Comparison of ENCODE assay signal across 23 cellular contexts in the genomic region with DNA sequence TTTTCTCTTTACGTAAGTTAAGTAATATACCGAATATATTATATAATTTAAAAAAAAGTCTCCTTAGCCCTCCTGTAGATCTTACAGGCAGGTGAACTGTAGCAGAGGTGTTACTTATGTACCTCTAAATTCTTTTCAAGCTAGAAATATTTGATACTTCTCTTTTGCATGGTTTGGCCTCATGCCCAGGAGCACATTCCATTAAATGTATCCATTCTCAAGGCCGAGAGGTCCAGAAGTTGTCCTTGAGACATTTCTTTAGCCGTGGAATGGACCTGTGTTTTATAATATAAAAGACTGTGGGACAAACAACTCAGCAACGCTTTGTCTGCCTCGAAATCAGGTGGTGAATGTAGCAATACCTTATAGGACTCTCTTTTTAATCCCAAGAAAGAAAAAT.
DNase-seq lines count a peak whose midpoint lies in the region; ATAC-seq and TF ChIP-seq lines count a peak whose summit lies in the region.
"Had no signal": no experiment of that assay in that cellular context is flagged by ENCODE, and none has a peak within 500 bp of the region (broad histone marks: within the 10 kb centered on the region; RNA-seq: fewer than 3 reads in every experiment).

No MANE protein-coding gene starts in this region.

- no peak for TF ChIP-seq EP300 in SK-N-SH (IDR thresholded peaks at IDR 0.05; ENCODE audit: borderline replicate concordance in 1 of 2, low read depth in 1 of 2, low read length in 1 of 2)

- H3K4me1 ChIP-seq in SK-N-SH (ENCODE audit: control insufficient read depth in 1 of 2, insufficient read depth in 2 of 2, low read depth in 1 of 2, low read length in 1 of 2) = peaks cover 0 to 11% of the 10 kb centered on the region in 2 experiments; a peak in 1 of 4 replicates
- H3K4me1 ChIP-seq in lung (ENCODE audit: control insufficient read depth in 2 of 2, insufficient read depth in 2 of 2, low read length in 2 of 2) = peaks cover 0 to 3% of the 10 kb centered on the region in 2 donors

- H3K79me2 ChIP-seq in SK-N-SH (ENCODE audit: insufficient read depth) = peaks cover 100% of the 10 kb centered on the region

- no peaks in the 10 kb centered on the region for H3K9me2 ChIP-seq in SK-N-SH

- H3K4me2 ChIP-seq in SK-N-SH = no peak overlapping the region
- H3K4me2 ChIP-seq: BLaER1, KMS-11 had no signal

- H3K27me3 ChIP-seq in SK-N-SH (ENCODE audit: insufficient read depth) (no peaks in the 10 kb centered on the region), lung (ENCODE audit: control insufficient read depth, insufficient read depth) (no peaks in the 10 kb centered on the region)
- H3K27me3 ChIP-seq: BLaER1 had no signal

- H3K27ac ChIP-seq in SK-N-SH (ENCODE audit: low read depth in 2 of 2, low read length in 1 of 2) (no peak overlapping the region), lung (ENCODE audit: low read depth in 1 of 2, low read length in 1 of 2) (no peak overlapping the region)
- H3K27ac ChIP-seq: 22Rv1, BLaER1, KMS-11 had no signal

- TF ChIP-seq CTCF in SK-N-SH (IDR thresholded peaks at IDR 0.05) = no peak
- TF ChIP-seq CTCF in choroid plexus epithelial cell (conservative IDR thresholded peaks at IDR 0.05; ENCODE audit: low read depth, low read length) = no peak
- no peak for TF ChIP-seq CTCF in lung (IDR thresholded peaks at IDR 0.05; ENCODE audit: control extremely low read depth, extremely low read depth)

- POLR2A ChIA-PET in SK-N-SH (lab: Yijun Ruan, JAX) = no interaction called here

- CTCF ChIA-PET in SK-N-SH (lab: Yijun Ruan, JAX) = interaction anchor here (1.0 to 1.8 kb wide), 3 partner anchors 10 to 254 kb away, joined by 3 to 6 read pairs (median 4); a partner anchor contains a TSS

- ATAC-seq in SK-N-SH treated with all-trans-retinoic acid at 6 μM for 48 hours (no peak; the same call in 2 of the 3 replicates), lung (ENCODE audit: insufficient read depth, low FRiP score) (no peak), GM18867 (IDR thresholded peaks at IDR 0.05; ENCODE audit: unreplicated experiment) (no peak)
- ATAC-seq: HCT116, Panc1 had no signal

- 89% methylated on average over 6 of the region's 6 CpGs for WGBS in SK-N-SH (ENCODE audit: low lambda C conversion rate)
- 75 to 88% methylated on average over 6 of the region's 6 CpGs for WGBS in lung, 2 donors

- no peak overlapping the region for H2AFZ ChIP-seq in SK-N-SH (ENCODE audit: low read depth)

- DNase-seq in SK-N-SH (no peak), choroid plexus epithelial cell (ENCODE audit: low read depth) (peak; percentile 71), lung (ENCODE audit: low spot score) (peak; percentile 36), COLO668 (lab: John Stamatoyannopoulos, UW; ENCODE audit: unreplicated experiment) (no peak), NK-92 (lab: John Stamatoyannopoulos, UW; ENCODE audit: unreplicated experiment) (no peak)
- DNase-seq in stimulated activated CD4-positive, alpha-beta T cell treated with anti-CD3 and anti-CD28 coated beads, Interleukin-4, amount 100 ng/mL, for 24 hours = no peak
- DNase-seq: ACHN; CD4-positive, alpha-beta T cell; DND-41; MV-4-11; NCI-H1105 treated with DMSO at 0.1 percent for 48 hours; NCI-H1694 treated with DMSO at 0.1 percent for 48 hours; NCI-H2107; NCI-H510A; NCI-H774; SIG-M5 had no signal

- H3K36me3 ChIP-seq in SK-N-SH (replicated peaks in 1 of 2; ENCODE audit: control insufficient read depth in 1 of 2, insufficient read depth in 2 of 2, low read length in 1 of 2) (peaks cover 54% of the 10 kb centered on the region in 2 experiments), lung (ENCODE audit: control insufficient read depth in 2 of 2, insufficient read depth in 2 of 2, low read length in 2 of 2) (peaks cover 0 to 11% of the 10 kb centered on the region in 2 donors)

- peaks cover 60% of the 10 kb centered on the region for H4K20me1 ChIP-seq in SK-N-SH (ENCODE audit: insufficient read depth)

- no peak overlapping the region for H3K4me3 ChIP-seq in SK-N-SH (ENCODE audit: low read depth in 2 of 2, low read length in 1 of 2)
- no peak overlapping the region for H3K4me3 ChIP-seq in choroid plexus epithelial cell (ENCODE audit: low read depth, low read length)
- no peak overlapping the region for H3K4me3 ChIP-seq in lung
- H3K4me3 ChIP-seq: BLaER1 had no signal

- TF ChIP-seq RAD21 in SK-N-SH (IDR thresholded peaks at IDR 0.05; ENCODE audit: low read length) = no peak

- H3F3A ChIP-seq in SK-N-SH (replicated peaks; ENCODE audit: insufficient read depth) = peaks cover 25% of the 10 kb centered on the region

- H3K9me3 ChIP-seq in SK-N-SH = no peaks in the 10 kb centered on the region
- H3K9me3 ChIP-seq in lung (ENCODE audit: control insufficient read depth in 2 of 2, insufficient read depth in 1 of 2, low read length in 1 of 2) = no peaks in the 10 kb centered on the region
- H3K9me3 ChIP-seq: BLaER1 had no signal

- H3K9ac ChIP-seq in SK-N-SH = no peak overlapping the region
- H3K9ac ChIP-seq: BLaER1, KMS-11 had no signal

TF ChIP-seq in SK-N-SH, 30 proteins besides CTCF, POLR2A, EP300 and RAD21:
- peak; percentile 21; the same call in 1 of the 2 replicates for TF ChIP-seq NFIC (IDR thresholded peaks at IDR 0.05; ENCODE audit: borderline replicate concordance)
- TF ChIP-seq FOSL2 (IDR thresholded peaks at IDR 0.05; ENCODE audit: borderline replicate concordance, low read depth) = no peak
- TF ChIP-seq, protein P1, sequence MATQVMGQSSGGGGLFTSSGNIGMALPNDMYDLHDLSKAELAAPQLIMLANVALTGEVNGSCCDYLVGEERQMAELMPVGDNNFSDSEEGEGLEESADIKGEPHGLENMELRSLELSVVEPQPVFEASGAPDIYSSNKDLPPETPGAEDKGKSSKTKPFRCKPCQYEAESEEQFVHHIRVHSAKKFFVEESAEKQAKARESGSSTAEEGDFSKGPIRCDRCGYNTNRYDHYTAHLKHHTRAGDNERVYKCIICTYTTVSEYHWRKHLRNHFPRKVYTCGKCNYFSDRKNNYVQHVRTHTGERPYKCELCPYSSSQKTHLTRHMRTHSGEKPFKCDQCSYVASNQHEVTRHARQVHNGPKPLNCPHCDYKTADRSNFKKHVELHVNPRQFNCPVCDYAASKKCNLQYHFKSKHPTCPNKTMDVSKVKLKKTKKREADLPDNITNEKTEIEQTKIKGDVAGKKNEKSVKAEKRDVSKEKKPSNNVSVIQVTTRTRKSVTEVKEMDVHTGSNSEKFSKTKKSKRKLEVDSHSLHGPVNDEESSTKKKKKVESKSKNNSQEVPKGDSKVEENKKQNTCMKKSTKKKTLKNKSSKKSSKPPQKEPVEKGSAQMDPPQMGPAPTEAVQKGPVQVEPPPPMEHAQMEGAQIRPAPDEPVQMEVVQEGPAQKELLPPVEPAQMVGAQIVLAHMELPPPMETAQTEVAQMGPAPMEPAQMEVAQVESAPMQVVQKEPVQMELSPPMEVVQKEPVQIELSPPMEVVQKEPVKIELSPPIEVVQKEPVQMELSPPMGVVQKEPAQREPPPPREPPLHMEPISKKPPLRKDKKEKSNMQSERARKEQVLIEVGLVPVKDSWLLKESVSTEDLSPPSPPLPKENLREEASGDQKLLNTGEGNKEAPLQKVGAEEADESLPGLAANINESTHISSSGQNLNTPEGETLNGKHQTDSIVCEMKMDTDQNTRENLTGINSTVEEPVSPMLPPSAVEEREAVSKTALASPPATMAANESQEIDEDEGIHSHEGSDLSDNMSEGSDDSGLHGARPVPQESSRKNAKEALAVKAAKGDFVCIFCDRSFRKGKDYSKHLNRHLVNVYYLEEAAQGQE (IDR thresholded peaks at IDR 0.05; ENCODE audit: low read depth, low read length) = no peak
TF ChIP-seq in SK-N-SH: peak in this region for 1.

TF ChIP-seq in SK-N-SH treated with all-trans-retinoic acid at 6 μM for 48 hours, 23 proteins besides CTCF, POLR2A, EP300 and RAD21 (continues in another document):
- no peak for TF ChIP-seq ESRRG (CRISPR knock-in tag; IDR thresholded peaks at IDR 0.05)
- no peak for TF ChIP-seq ARNTL (CRISPR knock-in tag; IDR thresholded peaks at IDR 0.05; ENCODE audit: borderline replicate concordance, low read depth)
- TF ChIP-seq, protein P2, sequence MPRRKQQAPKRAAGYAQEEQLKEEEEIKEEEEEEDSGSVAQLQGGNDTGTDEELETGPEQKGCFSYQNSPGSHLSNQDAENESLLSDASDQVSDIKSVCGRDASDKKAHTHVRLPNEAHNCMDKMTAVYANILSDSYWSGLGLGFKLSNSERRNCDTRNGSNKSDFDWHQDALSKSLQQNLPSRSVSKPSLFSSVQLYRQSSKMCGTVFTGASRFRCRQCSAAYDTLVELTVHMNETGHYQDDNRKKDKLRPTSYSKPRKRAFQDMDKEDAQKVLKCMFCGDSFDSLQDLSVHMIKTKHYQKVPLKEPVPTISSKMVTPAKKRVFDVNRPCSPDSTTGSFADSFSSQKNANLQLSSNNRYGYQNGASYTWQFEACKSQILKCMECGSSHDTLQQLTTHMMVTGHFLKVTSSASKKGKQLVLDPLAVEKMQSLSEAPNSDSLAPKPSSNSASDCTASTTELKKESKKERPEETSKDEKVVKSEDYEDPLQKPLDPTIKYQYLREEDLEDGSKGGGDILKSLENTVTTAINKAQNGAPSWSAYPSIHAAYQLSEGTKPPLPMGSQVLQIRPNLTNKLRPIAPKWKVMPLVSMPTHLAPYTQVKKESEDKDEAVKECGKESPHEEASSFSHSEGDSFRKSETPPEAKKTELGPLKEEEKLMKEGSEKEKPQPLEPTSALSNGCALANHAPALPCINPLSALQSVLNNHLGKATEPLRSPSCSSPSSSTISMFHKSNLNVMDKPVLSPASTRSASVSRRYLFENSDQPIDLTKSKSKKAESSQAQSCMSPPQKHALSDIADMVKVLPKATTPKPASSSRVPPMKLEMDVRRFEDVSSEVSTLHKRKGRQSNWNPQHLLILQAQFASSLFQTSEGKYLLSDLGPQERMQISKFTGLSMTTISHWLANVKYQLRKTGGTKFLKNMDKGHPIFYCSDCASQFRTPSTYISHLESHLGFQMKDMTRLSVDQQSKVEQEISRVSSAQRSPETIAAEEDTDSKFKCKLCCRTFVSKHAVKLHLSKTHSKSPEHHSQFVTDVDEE (CRISPR knock-in tag; IDR thresholded peaks at IDR 0.05) = no peak
- TF ChIP-seq GLIS3 (CRISPR knock-in tag; IDR thresholded peaks at IDR 0.05) = no peak
- TF ChIP-seq TCF4 (CRISPR knock-in tag; IDR thresholded peaks at IDR 0.05; ENCODE audit: borderline replicate concordance) = no peak
- no peak for TF ChIP-seq ZNF70 (CRISPR knock-in tag; IDR thresholded peaks at IDR 0.05)
- no peak for TF ChIP-seq ZFP30 (CRISPR knock-in tag; IDR thresholded peaks at IDR 0.05)
- no peak for TF ChIP-seq BACH2 (CRISPR knock-in tag; IDR thresholded peaks at IDR 0.05; ENCODE audit: borderline replicate concordance)
- TF ChIP-seq ZNF565 (CRISPR knock-in tag; conservative IDR thresholded peaks at IDR 0.05; ENCODE audit: low read depth) = no peak
- TF ChIP-seq ZC3H10 (CRISPR knock-in tag; IDR thresholded peaks at IDR 0.05) = no peak
- no peak for TF ChIP-seq TOX (CRISPR knock-in tag; IDR thresholded peaks at IDR 0.05; ENCODE audit: borderline replicate concordance)

Comparison
In these comparisons a context has a peak if more than half of its experiments do, and no peak if none do; other contexts are left out.
1. DNase-seq: peak in choroid plexus epithelial cell (single experiment) and lung (single experiment); none in SK-N-SH (single experiment), stimulated activated CD4-positive, alpha-beta T cell treated with anti-CD3 and anti-CD28 coated beads, Interleukin-4, amount 100 ng/mL, for 24 hours (single experiment), COLO668 (single experiment) and NK-92 (single experiment).